15 cellular contexts compared by ENCODE assay signal in the genomic region with DNA sequence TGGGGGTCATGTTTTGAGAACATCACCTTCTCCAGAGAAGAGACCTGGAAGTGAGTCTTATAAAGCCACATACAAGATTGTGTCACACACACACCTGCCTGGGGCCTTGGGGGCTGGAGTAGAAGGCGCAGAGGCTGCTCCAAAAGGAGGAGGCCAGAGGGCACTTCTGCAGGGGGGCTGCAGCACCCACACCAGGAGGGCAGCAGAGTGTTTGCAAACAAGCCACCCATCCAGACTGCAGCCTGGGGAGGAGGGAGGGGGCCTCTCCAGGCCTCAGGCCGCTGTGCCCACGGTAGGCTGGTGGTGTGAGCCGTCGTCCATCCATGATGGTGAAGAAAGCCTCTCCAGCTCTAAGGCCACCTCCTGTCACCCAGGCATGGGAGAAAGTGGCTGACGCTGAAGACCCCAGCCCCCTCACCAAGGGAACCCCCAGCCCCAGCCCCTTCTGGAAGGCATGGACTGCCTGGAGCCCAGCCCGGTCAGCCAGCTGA.
DNase-seq lines count a peak whose midpoint lies in the region; ATAC-seq and TF ChIP-seq lines count a peak whose summit lies in the region.
"Had no signal": no experiment of that assay in that cellular context is flagged by ENCODE, and none has a peak within 500 bp of the region (broad histone marks: within the 10 kb centered on the region; RNA-seq: fewer than 3 reads in every experiment).

No MANE protein-coding gene starts in this region.

- no peak overlapping the region for H3K27ac ChIP-seq in BLaER1
- H3K27ac ChIP-seq in CD4-positive, CD25-positive, alpha-beta regulatory T cell (ENCODE audit: insufficient read depth, low read length, poor library complexity, severe bottlenecking) = no peak overlapping the region
- H3K27ac ChIP-seq: PC-9 had no signal

- H3K27ac Mint-ChIP-seq in CD4-positive, CD25-positive, alpha-beta regulatory T cell = peak overlapping the region in 2 of 3 donors; percentile 10 to 72
- H3K27ac Mint-ChIP-seq in glutamatergic neuron (ENCODE audit: unreplicated experiment) (no peak overlapping the region), nephron (peak overlapping the region in 2 of 3 experiments; percentile 24 to 78)

- no peak overlapping the region for H3K4me3 ChIP-seq in BLaER1
- H3K4me3 ChIP-seq in CD4-positive, CD25-positive, alpha-beta regulatory T cell (ENCODE audit: low read depth, low read length) = no peak overlapping the region
- H3K4me3 ChIP-seq: PC-9 had no signal

- H3K9me3 Mint-ChIP-seq in CD4-positive, CD25-positive, alpha-beta regulatory T cell = peaks cover 0 to 1% (median 0%) of the 10 kb centered on the region in 7 donors
- H3K9me3 Mint-ChIP-seq in glutamatergic neuron (ENCODE audit: unreplicated experiment) (peaks cover 9% of the 10 kb centered on the region), nephron (no peaks in the 10 kb centered on the region)

- no peaks in the 10 kb centered on the region for H3K36me3 Mint-ChIP-seq in CD4-positive, CD25-positive, alpha-beta regulatory T cell
- H3K36me3 Mint-ChIP-seq in glutamatergic neuron (ENCODE audit: unreplicated experiment) (no peaks in the 10 kb centered on the region), nephron (ENCODE audit: low read depth) (no peaks in the 10 kb centered on the region)

- H3K4me1 ChIP-seq in BLaER1 = peaks cover 96% of the 10 kb centered on the region
- H3K4me1 ChIP-seq in CD4-positive, CD25-positive, alpha-beta regulatory T cell (ENCODE audit: control insufficient read depth, insufficient read depth, low read length, poor library complexity, severe bottlenecking) = peaks cover 35% of the 10 kb centered on the region

- DNase-seq in CD4-positive, CD25-positive, alpha-beta regulatory T cell = no peak
- DNase-seq in glutamatergic neuron (peak; percentile 7), NCI-H524 (lab: John Stamatoyannopoulos, UW) (no peak)
- no peak for DNase-seq in activated CD4-positive, CD25-positive, alpha-beta regulatory T cell (lab: John Stamatoyannopoulos, UW)
- DNase-seq: ACHN, DMS 273 treated with DMSO at 0.1 percent for 48 hours, NCI-H2107, NCI-H226, NCI-H748 treated with DMSO at 0.1 percent for 48 hours, PC-9, SIG-M5 had no signal

- peak overlapping the region; percentile 88 for H3K4me2 ChIP-seq in BLaER1
- H3K4me2 ChIP-seq: PC-9 had no signal

- no peaks in the 10 kb centered on the region for H3K36me3 ChIP-seq in BLaER1
- no peaks in the 10 kb centered on the region for H3K36me3 ChIP-seq in CD4-positive, CD25-positive, alpha-beta regulatory T cell (ENCODE audit: control insufficient read depth, insufficient read depth, low read length)

- ATAC-seq in CD4-positive, CD25-positive, alpha-beta regulatory T cell (ENCODE audit: low read depth in 2 of 2) = no peak
- no peak for ATAC-seq in GM18867 (IDR thresholded peaks at IDR 0.05; ENCODE audit: unreplicated experiment)
- no peak for ATAC-seq in HG02938 (IDR thresholded peaks at IDR 0.05; ENCODE audit: unreplicated experiment)

- peaks cover 7% of the 10 kb centered on the region for H3K27me3 Mint-ChIP-seq in CD4-positive, CD25-positive, alpha-beta regulatory T cell
- peaks cover 6% of the 10 kb centered on the region for H3K27me3 Mint-ChIP-seq in glutamatergic neuron (ENCODE audit: unreplicated experiment)
- H3K27me3 Mint-ChIP-seq in nephron (ENCODE audit: low read depth) = peaks cover 48% of the 10 kb centered on the region

- H3K4me3 Mint-ChIP-seq in CD4-positive, CD25-positive, alpha-beta regulatory T cell = no peak overlapping the region
- H3K4me3 Mint-ChIP-seq in glutamatergic neuron (ENCODE audit: unreplicated experiment) (no peak overlapping the region), nephron (no peak overlapping the region)

- TF ChIP-seq CTCF in glutamatergic neuron (IDR thresholded peaks at IDR 0.05; ENCODE audit: partially characterized antibody, unreplicated experiment) = no peak
- TF ChIP-seq CTCF in nephron (IDR thresholded peaks at IDR 0.05; ENCODE audit: unreplicated experiment in 3 of 3) = no peak

- H3K9me3 ChIP-seq in BLaER1 = no peaks in the 10 kb centered on the region
- H3K9me3 ChIP-seq in CD4-positive, CD25-positive, alpha-beta regulatory T cell (ENCODE audit: control insufficient read depth in 2 of 2, low read length in 2 of 2) = no peaks in the 10 kb centered on the region

- no peaks in the 10 kb centered on the region for H3K27me3 ChIP-seq in BLaER1
- H3K27me3 ChIP-seq in CD4-positive, CD25-positive, alpha-beta regulatory T cell (ENCODE audit: control insufficient read depth, insufficient read depth, low read length) = no peaks in the 10 kb centered on the region

- no peaks in the 10 kb centered on the region for H4K20me1 ChIP-seq in BLaER1

- peaks cover 3 to 48% (median 34%) of the 10 kb centered on the region in 4 donors for H3K4me1 Mint-ChIP-seq in CD4-positive, CD25-positive, alpha-beta regulatory T cell
- peaks cover 7% of the 10 kb centered on the region for H3K4me1 Mint-ChIP-seq in glutamatergic neuron (ENCODE audit: low read depth, unreplicated experiment)
- H3K4me1 Mint-ChIP-seq in nephron = peaks cover 23% of the 10 kb centered on the region

- no peak overlapping the region for H3K9ac ChIP-seq in BLaER1
